ENCODE assay signal across 21 cellular contexts in the genomic region with DNA sequence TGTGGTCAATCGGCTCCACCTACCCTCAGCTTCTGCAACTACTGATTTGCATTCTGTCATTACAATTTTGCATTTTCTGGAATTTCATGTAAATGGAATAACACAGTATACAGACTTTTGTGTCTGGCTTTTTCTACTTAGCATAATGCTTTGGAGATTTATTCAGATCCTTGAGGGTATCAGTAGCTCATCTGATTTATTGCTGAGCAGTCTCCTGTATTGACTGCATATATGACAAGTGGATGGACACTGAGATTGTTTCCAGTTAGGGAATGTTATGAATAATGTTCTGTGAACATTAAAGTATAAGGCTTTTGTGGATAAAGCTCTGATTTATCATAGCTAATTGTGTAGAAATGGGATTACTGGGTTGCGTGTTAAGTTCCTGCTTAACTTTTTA.
DNase-seq lines count a peak whose midpoint lies in the region; ATAC-seq, FAIRE-seq and TF ChIP-seq lines count a peak whose summit lies in the region.
"Had no signal": no experiment of that assay in that cellular context is flagged by ENCODE, and none has a peak within 500 bp of the region (broad histone marks: within the 10 kb centered on the region; RNA-seq: fewer than 3 reads in every experiment).

No MANE protein-coding gene starts in this region.

- no peak for ATAC-seq in GM18520 (IDR thresholded peaks at IDR 0.05; ENCODE audit: unreplicated experiment)
- ATAC-seq: A549 had no signal

- POLR2A ChIA-PET in RWPE1 (lab: Yijun Ruan, JAX; ENCODE audit: low non-redundant PET) = no interaction called here

- peak; percentile 73 for FAIRE-seq in H54 (lab: Jason Lieb, UNC)
- FAIRE-seq: A549, GM12891 had no signal

- CTCF ChIA-PET in RWPE1 (lab: Yijun Ruan, JAX) = interaction anchor here (0.6 kb wide), 2 partner anchors 122 to 188 kb away, joined by 3 to 6 read pairs; no protein-coding TSS in a partner anchor

- TF ChIP-seq CTCF in VCaP (conservative IDR thresholded peaks at IDR 0.05) = no peak
- TF ChIP-seq CTCF in RWPE1 (conservative IDR thresholded peaks at IDR 0.05; ENCODE audit: low read depth) = no peak

- peak overlapping the region; percentile 86; the same call in 1 of the 2 replicates for H3K27ac ChIP-seq in VCaP
- H3K27ac ChIP-seq in layer of hippocampus (ENCODE audit: low read depth, low read length) = peak overlapping the region; percentile 25
- H3K27ac ChIP-seq in RWPE1 = no peak overlapping the region
- H3K27ac ChIP-seq: A549 had no signal

- no peak for TF ChIP-seq POLR2A in H54 (IDR thresholded peaks at IDR 0.05; ENCODE audit: low read depth, low read length)

- no peaks in the 10 kb centered on the region for H3K27me3 ChIP-seq in layer of hippocampus (ENCODE audit: control insufficient read depth, insufficient read depth, low read length)
- H3K27me3 ChIP-seq: BE2C had no signal

- DNase-seq in H54 (ENCODE audit: insufficient read length, low spot score) (no peak), superior temporal gyrus (ENCODE audit: extremely low spot score) (peak; percentile 73), Kasumi-1 (lab: John Stamatoyannopoulos, UW) (no peak), RWPE1 (ENCODE audit: low spot score) (no peak), A172 (ENCODE audit: low spot score) (no peak)
- DNase-seq: BE2C; CD4-positive, alpha-beta T cell; COR-L47; DMS 273 treated with DMSO at 0.1 percent for 48 hours; DMS79 treated with DMSO at 0.1 percent for 48 hours; HCEC 1CT; Karpas-422; NCI-H1417; NCI-H1694 treated with DMSO at 0.1 percent for 48 hours; NCI-H446 treated with DMSO at 0.1 percent for 48 hours; Right ventricle myocardium superior had no signal
